ENCODE assay signal across 11 cellular contexts in the genomic region with DNA sequence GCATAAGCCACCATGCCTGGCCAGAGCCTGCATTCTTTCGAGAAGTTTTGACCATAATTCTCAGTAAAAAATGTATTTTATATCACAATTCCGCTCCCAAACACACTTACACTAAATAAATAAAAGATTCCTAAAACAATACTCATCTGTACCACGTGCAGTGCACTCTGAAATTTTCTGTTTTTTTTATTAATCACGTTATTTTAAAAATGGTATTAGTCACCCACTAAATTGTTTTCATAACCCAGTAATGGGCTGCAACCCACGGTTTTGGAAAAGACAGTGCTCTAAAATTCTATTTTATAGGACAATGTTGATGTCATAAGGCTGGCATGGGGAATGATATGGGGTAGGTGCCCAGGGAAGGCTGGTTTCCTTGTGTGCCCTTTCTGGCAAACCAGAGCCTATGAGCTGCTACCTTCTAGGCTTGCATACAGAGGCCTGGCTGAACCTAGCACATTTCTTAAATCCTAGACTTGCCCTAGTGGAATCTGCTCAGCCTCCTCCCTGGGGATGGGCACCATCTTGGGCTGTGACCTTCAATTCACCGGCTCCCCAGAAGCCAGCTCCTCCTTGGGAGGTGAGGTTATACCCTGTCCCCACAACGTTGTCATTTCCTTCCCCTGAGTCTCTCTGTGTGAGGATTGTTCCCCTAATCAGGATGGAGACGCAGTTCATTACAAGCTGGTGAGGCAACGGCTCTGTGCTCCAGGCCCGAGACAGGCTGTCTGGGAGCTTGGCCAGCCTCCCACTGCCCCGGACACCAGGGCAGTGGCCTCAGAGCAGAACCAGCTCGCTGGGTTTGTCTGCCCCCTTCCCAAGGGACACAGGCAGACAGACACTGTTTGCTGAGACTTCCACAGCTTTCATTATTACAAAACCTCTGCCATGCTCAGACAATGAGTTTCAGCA.
A peak's percentile ranks its signal among the peaks of the same experiment; 100 is the strongest.
DNase-seq lines count a peak whose midpoint lies in the region; ATAC-seq and TF ChIP-seq lines count a peak whose summit lies in the region.
"Had no signal": no experiment of that assay in that cellular context is flagged by ENCODE, and none has a peak within 500 bp of the region (broad histone marks: within the 10 kb centered on the region; RNA-seq: fewer than 3 reads in every experiment).

No MANE protein-coding gene starts in this region.

- ATAC-seq in Right ventricle myocardium inferior = peak; percentile 79
- peak; percentile 38 for ATAC-seq in mucosa of descending colon
- ATAC-seq in GM18909 (IDR thresholded peaks at IDR 0.05; ENCODE audit: poor library complexity, unreplicated experiment) = no peak
- ATAC-seq in naive thymus-derived CD4-positive, alpha-beta T cell = no peak
- no peak for ATAC-seq in GM19395 (IDR thresholded peaks at IDR 0.05; ENCODE audit: unreplicated experiment)

- H3K36me3 Mint-ChIP-seq in naive thymus-derived CD4-positive, alpha-beta T cell = no peaks in the 10 kb centered on the region
- H3K36me3 Mint-ChIP-seq: type B pancreatic cell had no signal

- no peaks in the 10 kb centered on the region for H3K9me3 ChIP-seq in esophagus (ENCODE audit: control insufficient read depth in 2 of 2, insufficient read depth in 1 of 2, low read depth in 1 of 2, low read length in 1 of 2)
- H3K9me3 ChIP-seq in mucosa of descending colon = no peaks in the 10 kb centered on the region
- no peaks in the 10 kb centered on the region for H3K9me3 ChIP-seq in vagina
- no peaks in the 10 kb centered on the region for H3K9me3 ChIP-seq in naive thymus-derived CD4-positive, alpha-beta T cell (ENCODE audit: control insufficient read depth in 2 of 3, low read length in 3 of 3)

- H3K27ac ChIP-seq in esophagus (ENCODE audit: low read depth in 2 of 2, low read length in 1 of 2) (peak overlapping the region; percentile 52 to 57), vagina (peak overlapping the region; percentile 59)
- no peak overlapping the region for H3K27ac ChIP-seq in naive thymus-derived CD4-positive, alpha-beta T cell (ENCODE audit: low read depth, low read length)
- H3K27ac ChIP-seq: parathyroid adenoma had no signal

- no peak overlapping the region for H3K4me3 Mint-ChIP-seq in naive thymus-derived CD4-positive, alpha-beta T cell
- H3K4me3 Mint-ChIP-seq: type B pancreatic cell had no signal

- POLR2A ChIA-PET in naive thymus-derived CD4-positive, alpha-beta T cell (lab: Charles Lee) = interaction anchor here (1.6 kb wide), 1 partner anchor 12 kb away, joined by 3 read pairs; no protein-coding TSS in a partner anchor

- no peaks in the 10 kb centered on the region for H3K36me3 ChIP-seq in esophagus (ENCODE audit: control insufficient read depth in 2 of 2, insufficient read depth in 2 of 2, low read length in 1 of 2)
- no peaks in the 10 kb centered on the region for H3K36me3 ChIP-seq in mucosa of descending colon (ENCODE audit: low read depth)
- no peaks in the 10 kb centered on the region for H3K36me3 ChIP-seq in vagina
- no peaks in the 10 kb centered on the region for H3K36me3 ChIP-seq in naive thymus-derived CD4-positive, alpha-beta T cell (ENCODE audit: control insufficient read depth in 2 of 3, insufficient read depth in 3 of 3, low read length in 3 of 3)

- intact Hi-C loops in Right ventricle myocardium inferior (cut with DNase I) = no loop called here
- intact Hi-C loops in cardiac septum (cut with DNase I) = loop anchor here (5.0 kb wide), 1 partner anchor 39 kb away; no protein-coding TSS in a partner anchor
- intact Hi-C loops in mucosa of descending colon (cut with DNase I, micrococcal nuclease) = no loop called here
- intact Hi-C loops in vagina (cut with DNase I) = no loop called here
- intact Hi-C loops in naive thymus-derived CD4-positive, alpha-beta T cell (cut with micrococcal nuclease) = no loop called here

- H3K27ac Mint-ChIP-seq in naive thymus-derived CD4-positive, alpha-beta T cell = no peak overlapping the region
- H3K27ac Mint-ChIP-seq: type B pancreatic cell had no signal

- WGBS in esophagus, 2 donors = 47 to 49% methylated on average over 12 of the region's 12 CpGs

- H3K27me3 ChIP-seq in esophagus (ENCODE audit: control insufficient read depth in 1 of 2, insufficient read depth in 2 of 2, low read length in 2 of 2) = peaks cover 0 to 2% of the 10 kb centered on the region in 2 donors
- H3K27me3 ChIP-seq in vagina = no peaks in the 10 kb centered on the region
- H3K27me3 ChIP-seq in naive thymus-derived CD4-positive, alpha-beta T cell (ENCODE audit: control insufficient read depth in 2 of 2, insufficient read depth in 2 of 2, low read length in 2 of 2) = no peaks in the 10 kb centered on the region

- no peaks in the 10 kb centered on the region for H3K4me1 Mint-ChIP-seq in naive thymus-derived CD4-positive, alpha-beta T cell

- TF ChIP-seq CTCF in mucosa of descending colon (IDR thresholded peaks at IDR 0.05) (no peak), vagina (IDR thresholded peaks at IDR 0.05) (no peak)

- no peak for TF ChIP-seq POLR2A in vagina (IDR thresholded peaks at IDR 0.05)

- peaks cover 0 to 4% (median 0%) of the 10 kb centered on the region in 11 donors for H3K9me3 Mint-ChIP-seq in naive thymus-derived CD4-positive, alpha-beta T cell
- H3K9me3 Mint-ChIP-seq: type B pancreatic cell had no signal

- CTCF ChIA-PET in naive thymus-derived CD4-positive, alpha-beta T cell (lab: Charles Lee) = no interaction called here

- DNase-seq in Right ventricle myocardium inferior (ENCODE audit: missing footprints) (peak; percentile 73), cardiac septum (ENCODE audit: low spot score) (no peak), mucosa of descending colon (no peak), vagina (ENCODE audit: extremely low spot score in 2 of 2) (no peak)
- no peak for DNase-seq in naive thymus-derived CD4-positive, alpha-beta T cell
- DNase-seq: effector CD8-positive, alpha-beta T cell had no signal

- H3K27me3 Mint-ChIP-seq in naive thymus-derived CD4-positive, alpha-beta T cell = peaks cover 0 to 29% (median 21%) of the 10 kb centered on the region in 5 donors

- no peaks in the 10 kb centered on the region for H3K4me1 ChIP-seq in esophagus (ENCODE audit: control insufficient read depth in 2 of 2, insufficient read depth in 2 of 2, low read length in 1 of 2)
- no peaks in the 10 kb centered on the region for H3K4me1 ChIP-seq in mucosa of descending colon (ENCODE audit: low read depth)
- peaks cover 21% of the 10 kb centered on the region for H3K4me1 ChIP-seq in vagina
- H3K4me1 ChIP-seq in naive thymus-derived CD4-positive, alpha-beta T cell (ENCODE audit: control insufficient read depth in 2 of 2, insufficient read depth in 2 of 2, low read length in 2 of 2) = no peaks in the 10 kb centered on the region
- H3K4me1 ChIP-seq: parathyroid adenoma had no signal

- no peak overlapping the region for H3K4me3 ChIP-seq in esophagus (ENCODE audit: low read depth in 1 of 2, low read length in 2 of 2)
- no peak overlapping the region for H3K4me3 ChIP-seq in mucosa of descending colon
- H3K4me3 ChIP-seq in vagina = no peak overlapping the region
- H3K4me3 ChIP-seq in naive thymus-derived CD4-positive, alpha-beta T cell (ENCODE audit: low read length) = no peak overlapping the region

Comparison
In these comparisons a context has a peak if more than half of its experiments do, and no peak if none do; other contexts are left out.
1. ATAC-seq: peak in Right ventricle myocardium inferior (single experiment) and mucosa of descending colon (single experiment); none in GM18909 (single experiment), naive thymus-derived CD4-positive, alpha-beta T cell (single experiment) and GM19395 (single experiment).